Comparison of ENCODE assay signal across 25 cellular contexts in genomic region chr16:81067166-81067565, GRCh38.
"Had no signal": no experiment of that assay in that cellular context is flagged by ENCODE, and none has a peak within 500 bp of the region (broad histone marks: within the 10 kb centered on the region; RNA-seq: fewer than 3 reads in every experiment).

No MANE protein-coding gene starts in this region.

- H3K27ac ChIP-seq: brain microvascular endothelial cell, coronary artery, dorsolateral prefrontal cortex, foreskin keratinocyte, heart right ventricle, left ventricle myocardium inferior, sigmoid colon, stomach, thyroid gland, upper lobe of left lung, vagina had no signal

- DNase-seq: activated CD4-positive, alpha-beta T cell treated with anti-CD3 and anti-CD28 coated beads for 1 hour; activated CD8-positive, alpha-beta memory T cell treated with anti-CD3 and anti-CD28 coated beads, Interleukin-2, amount 10 ng/mL, durations not matched to agents 7 days and 5 days; activated CD8-positive, alpha-beta T cell treated with anti-CD3 and anti-CD28 coated beads, Interleukin-2, amount 10 ng/mL, durations not matched to agents 7 days and 5 days; activated naive CD4-positive, alpha-beta T cell treated with anti-CD3 and anti-CD28 coated beads for 36 hours; activated naive CD8-positive, alpha-beta T cell treated with anti-CD3 and anti-CD28 coated beads for 36 hours; activated T-cell treated with anti-CD3 and anti-CD28 coated beads, Interleukin-2, amount 50 U/mL, for 48 hours; amniotic stem cell; brain microvascular endothelial cell; dorsolateral prefrontal cortex; effector memory CD4-positive, alpha-beta T cell; foreskin keratinocyte; heart right ventricle; left ventricle myocardium inferior; sigmoid colon; stimulated activated CD4-positive, alpha-beta T cell treated with anti-CD3 and anti-CD28 coated beads, Interleukin-15, amount 100 ng/mL, for 24 hours; stimulated activated CD4-positive, alpha-beta T cell treated with anti-CD3 and anti-CD28 coated beads, Interleukin-2, amount 100 ng/mL, for 24 hours; stimulated activated naive B cell treated with anti-CD40 and anti-IgM and Interleukin-4, amounts not matched to agents 10 μg/mL and 1 μg/mL and 100 μg/mL, for 72 hours; stomach; SW 1271; T-helper 17 cell; thyroid gland; upper lobe of left lung had no signal

- ATAC-seq: activated CD8-positive, alpha-beta memory T cell treated with anti-CD3 and anti-CD28 coated beads, Interleukin-2, amount 10 ng/mL, durations not matched to agents 7 days and 5 days; activated CD8-positive, alpha-beta T cell treated with anti-CD3 and anti-CD28 coated beads, Interleukin-2, amount 10 ng/mL, durations not matched to agents 7 days and 5 days; foreskin keratinocyte; heart right ventricle; stimulated activated naive B cell treated with anti-CD40 and anti-IgM and Interleukin-4, amounts not matched to agents 10 μg/mL and 1 μg/mL and 100 μg/mL, for 72 hours; T-helper 17 cell; WTC11 had no signal
